ENCODE assay signal across 10 cellular contexts in genomic region chr20:17617868-17618672, GRCh38. TPM values are rescaled to one million over a fixed set of nuclear protein-coding genes. Genes with fewer than 3 reads are reported as not detected.
DNase-seq lines count a peak whose midpoint lies in the region; ATAC-seq and TF ChIP-seq lines count a peak whose summit lies in the region.
"Had no signal": no experiment of that assay in that cellular context is flagged by ENCODE, and none has a peak within 500 bp of the region (broad histone marks: within the 10 kb centered on the region; RNA-seq: fewer than 3 reads in every experiment).

No MANE protein-coding gene starts in this region.

- no peak overlapping the region for H2BK15ac ChIP-seq in neuronal stem cell (ENCODE audit: low read length)

- no peaks in the 10 kb centered on the region for H3K4me1 ChIP-seq in neuronal stem cell (ENCODE audit: control insufficient read depth in 2 of 2, insufficient read depth in 1 of 2, low read depth in 1 of 2, low read length in 2 of 2)

- no peaks in the 10 kb centered on the region for H3K79me1 ChIP-seq in neuronal stem cell (ENCODE audit: low read depth, low read length)

- intact Hi-C loops in CD4-positive, alpha-beta T cell (cut with DNase I, micrococcal nuclease): loop anchor here (1.0 to 2.0 kb wide), 3 partner anchors 81 to 113 kb away; no protein-coding TSS in a partner anchor

- DNase-seq in CD4-positive, alpha-beta T cell: peak in 1 of 10 experiments; percentile 11
- DNase-seq in HuH-7.5 (ENCODE audit: low spot score) (peak; percentile 21), cerebellum (ENCODE audit: low spot score) (peak; percentile 57), neuronal stem cell (ENCODE audit: low spot score) (no peak), NCI-H1436 treated with DMSO at 0.1 percent for 48 hours (lab: John Stamatoyannopoulos, UW) (no peak)
- DNase-seq: activated CD4-positive, CD25-positive, alpha-beta regulatory T cell had no signal

- no peaks in the 10 kb centered on the region for H3K9me3 Mint-ChIP-seq in CD4-positive, alpha-beta T cell

- H3K4me1 Mint-ChIP-seq in CD4-positive, alpha-beta T cell (ENCODE audit: low read depth): peaks cover 4% of the 10 kb centered on the region

- no peak overlapping the region for H2BK120ac ChIP-seq in neuronal stem cell (ENCODE audit: low read depth, low read length)

- CTCF ChIA-PET in CD4-positive, alpha-beta T cell (lab: Charles Lee): interaction anchor here (1.3 to 1.5 kb wide), 2 partner anchors 81 to 113 kb away, joined by 6 to 9 read pairs; no protein-coding TSS in a partner anchor

- no peak overlapping the region for H4K8ac ChIP-seq in neuronal stem cell (ENCODE audit: low read depth, low read length)

- no peak overlapping the region for H3K14ac ChIP-seq in neuronal stem cell (ENCODE audit: low read length)

- peak; percentile 30 for TF ChIP-seq CTCF in CD4-positive, alpha-beta T cell (IDR thresholded peaks at IDR 0.05)

- H2AFZ ChIP-seq in neuronal stem cell (ENCODE audit: low read length): no peak overlapping the region

- H3K9me3 ChIP-seq in CD4-positive, alpha-beta T cell (ENCODE audit: control insufficient read depth, low read length): no peaks in the 10 kb centered on the region
- no peaks in the 10 kb centered on the region for H3K9me3 ChIP-seq in neuronal stem cell (replicated peaks in 1 of 2; ENCODE audit: control insufficient read depth in 2 of 2, insufficient read depth in 1 of 2, low read depth in 1 of 2, low read length in 2 of 2)

- H3K4ac ChIP-seq in neuronal stem cell (ENCODE audit: low read length): no peak overlapping the region

- H2AK5ac ChIP-seq in neuronal stem cell (ENCODE audit: low read depth, low read length): no peak overlapping the region

- no peaks in the 10 kb centered on the region for H3K27me3 Mint-ChIP-seq in CD4-positive, alpha-beta T cell

- no peak overlapping the region for H3K4me3 ChIP-seq in neuronal stem cell (ENCODE audit: low read length in 2 of 2)
- H3K4me3 ChIP-seq: GM12878 had no signal

- no peak overlapping the region for H2BK5ac ChIP-seq in neuronal stem cell (ENCODE audit: low read length)

- H3K27ac ChIP-seq in CD4-positive, alpha-beta T cell (ENCODE audit: low read depth, low read length): no peak overlapping the region
- H3K27ac ChIP-seq in neuronal stem cell (replicated peaks; ENCODE audit: low read length): no peak overlapping the region

- POLR2A ChIA-PET in CD4-positive, alpha-beta T cell (lab: Charles Lee): interaction anchor here (1.3 kb wide), 1 partner anchor 113 kb away, joined by 3 read pairs; no protein-coding TSS in a partner anchor

- peaks cover 20% of the 10 kb centered on the region for H3K36me3 Mint-ChIP-seq in CD4-positive, alpha-beta T cell (ENCODE audit: low read depth)

- H3K4me2 ChIP-seq in neuronal stem cell (ENCODE audit: insufficient read depth, low read length, poor library complexity, severe bottlenecking): no peak overlapping the region

- no peak overlapping the region for H3K18ac ChIP-seq in neuronal stem cell (ENCODE audit: low read length)

- H3K27me3 ChIP-seq in CD4-positive, alpha-beta T cell (ENCODE audit: control insufficient read depth, insufficient read depth, low read length): no peaks in the 10 kb centered on the region
- H3K27me3 ChIP-seq in neuronal stem cell (ENCODE audit: control insufficient read depth in 3 of 3, insufficient read depth in 3 of 3, low read depth in 1 of 3, low read length in 3 of 3): no peaks in the 10 kb centered on the region

- H3K23ac ChIP-seq in neuronal stem cell (ENCODE audit: low read depth, low read length, poor library complexity): no peak overlapping the region

- no peak overlapping the region for H3K4me3 Mint-ChIP-seq in CD4-positive, alpha-beta T cell

- H3K36me3 ChIP-seq in neuronal stem cell (replicated peaks in 1 of 2; ENCODE audit: control insufficient read depth in 2 of 2, insufficient read depth in 2 of 2, low read length in 2 of 2): peaks cover 17 to 18% of the 10 kb centered on the region in 2 donors

- ATAC-seq in CD4-positive, alpha-beta T cell (ENCODE audit: poor library complexity): no peak
- ATAC-seq in GM19395 (IDR thresholded peaks at IDR 0.05; ENCODE audit: unreplicated experiment) (no peak), GM18511 (IDR thresholded peaks at IDR 0.05; ENCODE audit: unreplicated experiment) (no peak), GM21390 (IDR thresholded peaks at IDR 0.05; ENCODE audit: unreplicated experiment) (no peak)

- WGBS in neuronal stem cell (ENCODE audit: extremely low coverage in 2 of 2, insufficient read length in 2 of 2, insufficient replicate concordance in 1 of 2), 2 donors: no CpG with 5 or more reads among the region's 20 CpGs

- no peak overlapping the region for H4K91ac ChIP-seq in neuronal stem cell (ENCODE audit: low read depth, low read length, poor library complexity)

- peak overlapping the region; percentile 38 for H3K9ac ChIP-seq in neuronal stem cell (ENCODE audit: low read depth, low read length, poor library complexity)

- no peak overlapping the region for H3K27ac Mint-ChIP-seq in CD4-positive, alpha-beta T cell

- H2BK12ac ChIP-seq in neuronal stem cell (ENCODE audit: low read length): no peak overlapping the region

RNA-seq across cellular contexts. Expression of gene DSTN, which starts 48.2 kb away (rescaled TPM):
- total RNA-seq in CD4-positive, alpha-beta T cell: 10 to 100 TPM; 36.0 to 38.9 TPM
- total RNA-seq in cerebellum: 116 TPM
- polyA plus RNA-seq in neuronal stem cell (2013, experiment 1 of 2): 252 TPM
- polyA plus RNA-seq in neuronal stem cell (2013, experiment 2 of 2): 243 TPM

Comparison
In these comparisons a context has a peak if more than half of its experiments do, and no peak if none do; other contexts are left out.
1. DNase-seq: peak in HuH-7.5 (single experiment) and cerebellum (single experiment); none in neuronal stem cell (single experiment) and NCI-H1436 treated with DMSO at 0.1 percent for 48 hours (single experiment).